ENCODE assay signal across 1 cellular context in the genomic region with DNA sequence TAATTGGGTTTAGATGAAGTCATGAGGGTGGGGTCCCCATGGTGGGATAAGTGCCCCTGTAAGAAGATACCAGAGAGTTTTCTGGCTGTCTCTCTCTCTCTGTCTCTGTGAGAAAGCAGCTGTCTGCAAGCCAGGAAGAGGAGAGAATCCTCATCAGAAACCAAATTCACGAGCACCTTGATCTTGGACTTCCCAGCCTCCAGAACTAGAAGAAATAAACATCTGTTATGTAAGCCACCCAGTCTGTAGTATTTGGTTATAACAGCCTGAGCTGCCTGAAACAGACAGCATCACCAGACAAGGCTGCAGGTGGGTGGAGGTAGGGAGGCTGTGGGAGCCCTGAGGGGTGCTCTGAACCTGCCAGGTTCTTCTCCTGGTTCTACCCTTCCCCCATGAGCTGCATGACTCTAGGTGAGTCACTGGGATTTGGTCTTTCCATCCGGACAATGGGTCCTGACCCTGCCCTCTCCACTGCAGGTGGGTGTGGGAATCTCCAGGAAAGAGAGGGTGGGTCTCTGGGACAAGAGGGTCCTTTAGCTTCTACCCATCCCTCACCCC.
TF ChIP-seq lines count a peak whose summit lies in the region.

No MANE protein-coding gene starts in this region.

TF ChIP-seq in HepG2, 621 proteins besides CTCF, POLR2A, EP300 and RAD21 (continues in another document):
- TF ChIP-seq ZNF577 (CRISPR knock-in tag; IDR thresholded peaks at IDR 0.05; ENCODE audit: borderline replicate concordance, low read depth), result no peak
- no peak for TF ChIP-seq BHLHE40 (IDR thresholded peaks at IDR 0.05; ENCODE audit: low read length)
- TF ChIP-seq CBX5 (CRISPR knock-in tag; IDR thresholded peaks at IDR 0.05; ENCODE audit: borderline replicate concordance), result 0 out of 2 replicates have a peak, but pooled peaks have one; percentile 13
- TF ChIP-seq RFXANK (CRISPR knock-in tag; IDR thresholded peaks at IDR 0.05), result no peak
- no peak for TF ChIP-seq SP5 (CRISPR knock-in tag; IDR thresholded peaks at IDR 0.05; ENCODE audit: borderline replicate concordance, low read depth)
- TF ChIP-seq, protein P1, sequence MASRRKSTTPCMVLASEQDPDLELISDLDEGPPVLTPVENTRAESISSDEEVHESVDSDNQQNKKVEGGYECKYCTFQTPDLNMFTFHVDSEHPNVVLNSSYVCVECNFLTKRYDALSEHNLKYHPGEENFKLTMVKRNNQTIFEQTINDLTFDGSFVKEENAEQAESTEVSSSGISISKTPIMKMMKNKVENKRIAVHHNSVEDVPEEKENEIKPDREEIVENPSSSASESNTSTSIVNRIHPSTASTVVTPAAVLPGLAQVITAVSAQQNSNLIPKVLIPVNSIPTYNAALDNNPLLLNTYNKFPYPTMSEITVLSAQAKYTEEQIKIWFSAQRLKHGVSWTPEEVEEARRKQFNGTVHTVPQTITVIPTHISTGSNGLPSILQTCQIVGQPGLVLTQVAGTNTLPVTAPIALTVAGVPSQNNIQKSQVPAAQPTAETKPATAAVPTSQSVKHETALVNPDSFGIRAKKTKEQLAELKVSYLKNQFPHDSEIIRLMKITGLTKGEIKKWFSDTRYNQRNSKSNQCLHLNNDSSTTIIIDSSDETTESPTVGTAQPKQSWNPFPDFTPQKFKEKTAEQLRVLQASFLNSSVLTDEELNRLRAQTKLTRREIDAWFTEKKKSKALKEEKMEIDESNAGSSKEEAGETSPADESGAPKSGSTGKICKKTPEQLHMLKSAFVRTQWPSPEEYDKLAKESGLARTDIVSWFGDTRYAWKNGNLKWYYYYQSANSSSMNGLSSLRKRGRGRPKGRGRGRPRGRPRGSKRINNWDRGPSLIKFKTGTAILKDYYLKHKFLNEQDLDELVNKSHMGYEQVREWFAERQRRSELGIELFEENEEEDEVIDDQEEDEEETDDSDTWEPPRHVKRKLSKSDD (CRISPR knock-in tag; IDR thresholded peaks at IDR 0.05; ENCODE audit: low read depth), result 0 out of 2 replicates have a peak, but pooled peaks have one; percentile 7
- TF ChIP-seq ZNF619 (CRISPR knock-in tag; IDR thresholded peaks at IDR 0.05), result no peak
- TF ChIP-seq, protein P2, sequence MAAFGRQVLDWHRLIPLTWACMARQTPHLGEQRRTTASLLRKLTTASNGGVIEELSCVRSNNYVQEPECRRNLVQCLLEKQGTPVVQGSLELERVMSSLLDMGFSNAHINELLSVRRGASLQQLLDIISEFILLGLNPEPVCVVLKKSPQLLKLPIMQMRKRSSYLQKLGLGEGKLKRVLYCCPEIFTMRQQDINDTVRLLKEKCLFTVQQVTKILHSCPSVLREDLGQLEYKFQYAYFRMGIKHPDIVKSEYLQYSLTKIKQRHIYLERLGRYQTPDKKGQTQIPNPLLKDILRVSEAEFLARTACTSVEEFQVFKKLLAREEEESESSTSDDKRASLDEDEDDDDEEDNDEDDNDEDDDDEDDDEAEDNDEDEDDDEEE (CRISPR knock-in tag; IDR thresholded peaks at IDR 0.05), result no peak
- TF ChIP-seq ZNF878 (CRISPR knock-in tag; IDR thresholded peaks at IDR 0.05), result no peak
- TF ChIP-seq, protein P3, sequence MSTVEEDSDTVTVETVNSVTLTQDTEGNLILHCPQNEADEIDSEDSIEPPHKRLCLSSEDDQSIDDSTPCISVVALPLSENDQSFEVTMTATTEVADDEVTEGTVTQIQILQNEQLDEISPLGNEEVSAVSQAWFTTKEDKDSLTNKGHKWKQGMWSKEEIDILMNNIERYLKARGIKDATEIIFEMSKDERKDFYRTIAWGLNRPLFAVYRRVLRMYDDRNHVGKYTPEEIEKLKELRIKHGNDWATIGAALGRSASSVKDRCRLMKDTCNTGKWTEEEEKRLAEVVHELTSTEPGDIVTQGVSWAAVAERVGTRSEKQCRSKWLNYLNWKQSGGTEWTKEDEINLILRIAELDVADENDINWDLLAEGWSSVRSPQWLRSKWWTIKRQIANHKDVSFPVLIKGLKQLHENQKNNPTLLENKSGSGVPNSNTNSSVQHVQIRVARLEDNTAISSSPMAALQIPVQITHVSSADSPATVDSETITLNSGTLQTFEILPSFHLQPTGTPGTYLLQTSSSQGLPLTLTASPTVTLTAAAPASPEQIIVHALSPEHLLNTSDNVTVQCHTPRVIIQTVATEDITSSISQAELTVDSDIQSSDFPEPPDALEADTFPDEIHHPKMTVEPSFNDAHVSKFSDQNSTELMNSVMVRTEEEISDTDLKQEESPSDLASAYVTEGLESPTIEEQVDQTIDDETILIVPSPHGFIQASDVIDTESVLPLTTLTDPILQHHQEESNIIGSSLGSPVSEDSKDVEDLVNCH (CRISPR knock-in tag; IDR thresholded peaks at IDR 0.05), result 0 out of 2 replicates have a peak, but pooled peaks have one; percentile 28
- TF ChIP-seq ZBTB8A (CRISPR knock-in tag; IDR thresholded peaks at IDR 0.05; ENCODE audit: borderline replicate concordance, low read depth), result no peak
- peak; percentile 98 for TF ChIP-seq ZNF564 (CRISPR knock-in tag; IDR thresholded peaks at IDR 0.05)
- no peak for TF ChIP-seq GATA4 (IDR thresholded peaks at IDR 0.05; ENCODE audit: borderline replicate concordance, low read depth)
- TF ChIP-seq RXRA (CRISPR knock-in tag; IDR thresholded peaks at IDR 0.05), result no peak
- TF ChIP-seq DR1 (CRISPR knock-in tag; IDR thresholded peaks at IDR 0.05), result no peak
- TF ChIP-seq ARNTL (CRISPR knock-in tag; IDR thresholded peaks at IDR 0.05), result no peak
- no peak for TF ChIP-seq TBL1XR1 (IDR thresholded peaks at IDR 0.05; ENCODE audit: borderline replicate concordance, low read length, partially characterized antibody)
- TF ChIP-seq, protein P4, sequence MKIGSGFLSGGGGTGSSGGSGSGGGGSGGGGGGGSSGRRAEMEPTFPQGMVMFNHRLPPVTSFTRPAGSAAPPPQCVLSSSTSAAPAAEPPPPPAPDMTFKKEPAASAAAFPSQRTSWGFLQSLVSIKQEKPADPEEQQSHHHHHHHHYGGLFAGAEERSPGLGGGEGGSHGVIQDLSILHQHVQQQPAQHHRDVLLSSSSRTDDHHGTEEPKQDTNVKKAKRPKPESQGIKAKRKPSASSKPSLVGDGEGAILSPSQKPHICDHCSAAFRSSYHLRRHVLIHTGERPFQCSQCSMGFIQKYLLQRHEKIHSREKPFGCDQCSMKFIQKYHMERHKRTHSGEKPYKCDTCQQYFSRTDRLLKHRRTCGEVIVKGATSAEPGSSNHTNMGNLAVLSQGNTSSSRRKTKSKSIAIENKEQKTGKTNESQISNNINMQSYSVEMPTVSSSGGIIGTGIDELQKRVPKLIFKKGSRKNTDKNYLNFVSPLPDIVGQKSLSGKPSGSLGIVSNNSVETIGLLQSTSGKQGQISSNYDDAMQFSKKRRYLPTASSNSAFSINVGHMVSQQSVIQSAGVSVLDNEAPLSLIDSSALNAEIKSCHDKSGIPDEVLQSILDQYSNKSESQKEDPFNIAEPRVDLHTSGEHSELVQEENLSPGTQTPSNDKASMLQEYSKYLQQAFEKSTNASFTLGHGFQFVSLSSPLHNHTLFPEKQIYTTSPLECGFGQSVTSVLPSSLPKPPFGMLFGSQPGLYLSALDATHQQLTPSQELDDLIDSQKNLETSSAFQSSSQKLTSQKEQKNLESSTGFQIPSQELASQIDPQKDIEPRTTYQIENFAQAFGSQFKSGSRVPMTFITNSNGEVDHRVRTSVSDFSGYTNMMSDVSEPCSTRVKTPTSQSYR (CRISPR knock-in tag; IDR thresholded peaks at IDR 0.05; ENCODE audit: borderline replicate concordance), result 0 out of 2 replicates have a peak, but pooled peaks have one; percentile 47
- no peak for TF ChIP-seq PLRG1 (conservative IDR thresholded peaks at IDR 0.05)
- 0 out of 2 replicates have a peak, but pooled peaks have one; percentile 0 for TF ChIP-seq U2AF2 (IDR thresholded peaks at IDR 0.05; ENCODE audit: low read depth, low read length)
- no peak for TF ChIP-seq XRCC5 (optimal IDR thresholded peaks at IDR 0.05; ENCODE audit: low read length)
- no peak for TF ChIP-seq U2AF1 (optimal IDR thresholded peaks at IDR 0.05; ENCODE audit: low read depth, low read length)
- TF ChIP-seq BRD4 (CRISPR knock-in tag; IDR thresholded peaks at IDR 0.05), result no peak
- no peak for TF ChIP-seq MXD4 (CRISPR knock-in tag; IDR thresholded peaks at IDR 0.05)
- TF ChIP-seq, protein P5, sequence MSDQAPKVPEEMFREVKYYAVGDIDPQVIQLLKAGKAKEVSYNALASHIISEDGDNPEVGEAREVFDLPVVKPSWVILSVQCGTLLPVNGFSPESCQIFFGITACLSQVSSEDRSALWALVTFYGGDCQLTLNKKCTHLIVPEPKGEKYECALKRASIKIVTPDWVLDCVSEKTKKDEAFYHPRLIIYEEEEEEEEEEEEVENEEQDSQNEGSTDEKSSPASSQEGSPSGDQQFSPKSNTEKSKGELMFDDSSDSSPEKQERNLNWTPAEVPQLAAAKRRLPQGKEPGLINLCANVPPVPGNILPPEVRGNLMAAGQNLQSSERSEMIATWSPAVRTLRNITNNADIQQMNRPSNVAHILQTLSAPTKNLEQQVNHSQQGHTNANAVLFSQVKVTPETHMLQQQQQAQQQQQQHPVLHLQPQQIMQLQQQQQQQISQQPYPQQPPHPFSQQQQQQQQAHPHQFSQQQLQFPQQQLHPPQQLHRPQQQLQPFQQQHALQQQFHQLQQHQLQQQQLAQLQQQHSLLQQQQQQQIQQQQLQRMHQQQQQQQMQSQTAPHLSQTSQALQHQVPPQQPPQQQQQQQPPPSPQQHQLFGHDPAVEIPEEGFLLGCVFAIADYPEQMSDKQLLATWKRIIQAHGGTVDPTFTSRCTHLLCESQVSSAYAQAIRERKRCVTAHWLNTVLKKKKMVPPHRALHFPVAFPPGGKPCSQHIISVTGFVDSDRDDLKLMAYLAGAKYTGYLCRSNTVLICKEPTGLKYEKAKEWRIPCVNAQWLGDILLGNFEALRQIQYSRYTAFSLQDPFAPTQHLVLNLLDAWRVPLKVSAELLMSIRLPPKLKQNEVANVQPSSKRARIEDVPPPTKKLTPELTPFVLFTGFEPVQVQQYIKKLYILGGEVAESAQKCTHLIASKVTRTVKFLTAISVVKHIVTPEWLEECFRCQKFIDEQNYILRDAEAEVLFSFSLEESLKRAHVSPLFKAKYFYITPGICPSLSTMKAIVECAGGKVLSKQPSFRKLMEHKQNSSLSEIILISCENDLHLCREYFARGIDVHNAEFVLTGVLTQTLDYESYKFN (CRISPR knock-in tag; conservative IDR thresholded peaks at IDR 0.05), result no peak
- no peak for TF ChIP-seq SUZ12 (IDR thresholded peaks at IDR 0.05; ENCODE audit: low read depth, low read length)
- TF ChIP-seq ZMAT3 (CRISPR knock-in tag; conservative IDR thresholded peaks at IDR 0.05), result no peak
- no peak for TF ChIP-seq TARDBP (CRISPR knock-in tag; IDR thresholded peaks at IDR 0.05)
- TF ChIP-seq ZNF124 (CRISPR knock-in tag; IDR thresholded peaks at IDR 0.05), result no peak
- no peak for TF ChIP-seq IRX3 (CRISPR knock-in tag; IDR thresholded peaks at IDR 0.05; ENCODE audit: borderline replicate concordance, low read depth)
- no peak for TF ChIP-seq ZFYVE20 (CRISPR knock-in tag; IDR thresholded peaks at IDR 0.05; ENCODE audit: borderline replicate concordance, low read depth)
- no peak for TF ChIP-seq ZSCAN25 (CRISPR knock-in tag; IDR thresholded peaks at IDR 0.05)
- TF ChIP-seq, protein P6, sequence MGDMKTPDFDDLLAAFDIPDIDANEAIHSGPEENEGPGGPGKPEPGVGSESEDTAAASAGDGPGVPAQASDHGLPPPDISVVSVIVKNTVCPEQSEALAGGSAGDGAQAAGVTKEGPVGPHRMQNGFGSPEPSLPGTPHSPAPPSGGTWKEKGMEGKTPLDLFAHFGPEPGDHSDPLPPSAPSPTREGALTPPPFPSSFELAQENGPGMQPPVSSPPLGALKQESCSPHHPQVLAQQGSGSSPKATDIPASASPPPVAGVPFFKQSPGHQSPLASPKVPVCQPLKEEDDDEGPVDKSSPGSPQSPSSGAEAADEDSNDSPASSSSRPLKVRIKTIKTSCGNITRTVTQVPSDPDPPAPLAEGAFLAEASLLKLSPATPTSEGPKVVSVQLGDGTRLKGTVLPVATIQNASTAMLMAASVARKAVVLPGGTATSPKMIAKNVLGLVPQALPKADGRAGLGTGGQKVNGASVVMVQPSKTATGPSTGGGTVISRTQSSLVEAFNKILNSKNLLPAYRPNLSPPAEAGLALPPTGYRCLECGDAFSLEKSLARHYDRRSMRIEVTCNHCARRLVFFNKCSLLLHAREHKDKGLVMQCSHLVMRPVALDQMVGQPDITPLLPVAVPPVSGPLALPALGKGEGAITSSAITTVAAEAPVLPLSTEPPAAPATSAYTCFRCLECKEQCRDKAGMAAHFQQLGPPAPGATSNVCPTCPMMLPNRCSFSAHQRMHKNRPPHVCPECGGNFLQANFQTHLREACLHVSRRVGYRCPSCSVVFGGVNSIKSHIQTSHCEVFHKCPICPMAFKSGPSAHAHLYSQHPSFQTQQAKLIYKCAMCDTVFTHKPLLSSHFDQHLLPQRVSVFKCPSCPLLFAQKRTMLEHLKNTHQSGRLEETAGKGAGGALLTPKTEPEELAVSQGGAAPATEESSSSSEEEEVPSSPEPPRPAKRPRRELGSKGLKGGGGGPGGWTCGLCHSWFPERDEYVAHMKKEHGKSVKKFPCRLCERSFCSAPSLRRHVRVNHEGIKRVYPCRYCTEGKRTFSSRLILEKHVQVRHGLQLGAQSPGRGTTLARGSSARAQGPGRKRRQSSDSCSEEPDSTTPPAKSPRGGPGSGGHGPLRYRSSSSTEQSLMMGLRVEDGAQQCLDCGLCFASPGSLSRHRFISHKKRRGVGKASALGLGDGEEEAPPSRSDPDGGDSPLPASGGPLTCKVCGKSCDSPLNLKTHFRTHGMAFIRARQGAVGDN (CRISPR knock-in tag; IDR thresholded peaks at IDR 0.05), result no peak
- TF ChIP-seq SRSF4 (IDR thresholded peaks at IDR 0.05; ENCODE audit: low read depth, low read length, poor library complexity, severe bottlenecking), result no peak
- TF ChIP-seq RFX5 (IDR thresholded peaks at IDR 0.05; ENCODE audit: low read depth, low read length), result no peak
- 0 out of 2 replicates have a peak, but pooled peaks have one; percentile 3 for TF ChIP-seq ZNF605 (CRISPR knock-in tag; IDR thresholded peaks at IDR 0.05)
- no peak for TF ChIP-seq HDAC1 (CRISPR knock-in tag; IDR thresholded peaks at IDR 0.05)
- no peak for TF ChIP-seq NFATC3 (CRISPR knock-in tag; IDR thresholded peaks at IDR 0.05)
- no peak for TF ChIP-seq SOX6 (IDR thresholded peaks at IDR 0.05)
- no peak for TF ChIP-seq SOX6 (CRISPR knock-in tag; IDR thresholded peaks at IDR 0.05)
- no peak for TF ChIP-seq ERF (CRISPR knock-in tag; IDR thresholded peaks at IDR 0.05)
- TF ChIP-seq SRY (CRISPR knock-in tag; IDR thresholded peaks at IDR 0.05), result no peak
- TF ChIP-seq DNMT3B (CRISPR knock-in tag; conservative IDR thresholded peaks at IDR 0.05), result no peak
- TF ChIP-seq AGO1 (IDR thresholded peaks at IDR 0.05; ENCODE audit: low read depth, low read length, poor library complexity, severe bottlenecking), result no peak
- TF ChIP-seq, protein P7, sequence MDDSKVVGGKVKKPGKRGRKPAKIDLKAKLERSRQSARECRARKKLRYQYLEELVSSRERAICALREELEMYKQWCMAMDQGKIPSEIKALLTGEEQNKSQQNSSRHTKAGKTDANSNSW (CRISPR knock-in tag; IDR thresholded peaks at IDR 0.05; ENCODE audit: borderline replicate concordance), result no peak
- TF ChIP-seq NR2C2 (CRISPR knock-in tag; IDR thresholded peaks at IDR 0.05; ENCODE audit: borderline replicate concordance), result no peak
- TF ChIP-seq, protein P8, sequence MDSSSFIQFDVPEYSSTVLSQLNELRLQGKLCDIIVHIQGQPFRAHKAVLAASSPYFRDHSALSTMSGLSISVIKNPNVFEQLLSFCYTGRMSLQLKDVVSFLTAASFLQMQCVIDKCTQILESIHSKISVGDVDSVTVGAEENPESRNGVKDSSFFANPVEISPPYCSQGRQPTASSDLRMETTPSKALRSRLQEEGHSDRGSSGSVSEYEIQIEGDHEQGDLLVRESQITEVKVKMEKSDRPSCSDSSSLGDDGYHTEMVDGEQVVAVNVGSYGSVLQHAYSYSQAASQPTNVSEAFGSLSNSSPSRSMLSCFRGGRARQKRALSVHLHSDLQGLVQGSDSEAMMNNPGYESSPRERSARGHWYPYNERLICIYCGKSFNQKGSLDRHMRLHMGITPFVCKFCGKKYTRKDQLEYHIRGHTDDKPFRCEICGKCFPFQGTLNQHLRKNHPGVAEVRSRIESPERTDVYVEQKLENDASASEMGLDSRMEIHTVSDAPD (CRISPR knock-in tag; IDR thresholded peaks at IDR 0.05), result no peak
- no peak for TF ChIP-seq NFKB2 (CRISPR knock-in tag; IDR thresholded peaks at IDR 0.05; ENCODE audit: borderline replicate concordance)
